ENCODE assay signal across 14 cellular contexts in the genomic region with DNA sequence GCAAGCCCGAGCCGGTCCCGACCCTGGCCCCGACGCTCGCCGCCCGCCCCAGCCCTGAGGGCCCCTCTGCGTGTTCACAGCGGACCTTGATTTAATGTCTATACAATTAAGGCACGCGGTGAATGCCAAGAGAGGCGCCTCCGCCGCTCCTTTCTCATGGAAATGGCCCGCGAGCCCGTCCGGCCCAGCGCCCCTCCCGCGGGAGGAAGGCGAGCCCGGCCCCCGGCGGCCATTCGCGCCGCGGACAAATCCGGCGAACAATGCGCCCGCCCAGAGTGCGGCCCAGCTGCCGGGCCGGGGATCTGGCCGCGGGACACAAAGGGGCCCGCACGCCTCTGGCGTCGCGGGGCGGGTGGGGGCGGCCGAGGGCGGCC. TPM values are rescaled to one million over a fixed set of nuclear protein-coding genes. Genes with fewer than 3 reads are reported as not detected.
DNase-seq lines count a peak whose midpoint lies in the region; TF ChIP-seq lines count a peak whose summit lies in the region.
"Had no signal": no experiment of that assay in that cellular context is flagged by ENCODE, and none has a peak within 500 bp of the region (broad histone marks: within the 10 kb centered on the region; RNA-seq: fewer than 3 reads in every experiment).

No MANE protein-coding gene starts in this region.

- TF ChIP-seq RAD21 in neural cell (conservative IDR thresholded peaks at IDR 0.05) = no peak

- peak overlapping the region in 55 of 59 donors; percentile 22 to 98 (median 83) for H3K27ac ChIP-seq in dorsolateral prefrontal cortex
- peak overlapping the region; percentile 90 for H3K27ac ChIP-seq in neural cell (ENCODE audit: low read length)

- intact Hi-C loops in dorsolateral prefrontal cortex (cut with DNase I) = loop anchor here (2.0 to 5.0 kb wide), 2 partner anchors 76 to 122 kb away; no protein-coding TSS in a partner anchor

- H2AFZ ChIP-seq in neural cell (ENCODE audit: low read depth, low read length) = no peak overlapping the region

- H3K27me3 ChIP-seq in H7 (ENCODE audit: control insufficient read depth, insufficient read depth, low read length) = peaks cover 51% of the 10 kb centered on the region
- H3K27me3 ChIP-seq in dorsolateral prefrontal cortex = peaks cover 0 to 79% (median 55%) of the 10 kb centered on the region in 45 donors
- peaks cover 16% of the 10 kb centered on the region for H3K27me3 ChIP-seq in neural cell (ENCODE audit: insufficient read depth, low read depth, low read length)

- H4K20me1 ChIP-seq in neural cell (ENCODE audit: insufficient read depth) = peaks cover 22% of the 10 kb centered on the region

- H3K79me2 ChIP-seq in neural cell (replicated peaks; ENCODE audit: insufficient read depth, low read length) = peaks cover 22% of the 10 kb centered on the region

- H3K4me2 ChIP-seq in neural cell (ENCODE audit: low read length) = no peak overlapping the region

- TF ChIP-seq EP300 in neural cell (conservative IDR thresholded peaks at IDR 0.05; ENCODE audit: poor library complexity, severe bottlenecking) = no peak

- H3K9ac ChIP-seq in neural cell (ENCODE audit: low read length) = peak overlapping the region; percentile 97

- in situ Hi-C loops in ACHN (cut with HindIII; ENCODE audit: low pct_ligation_motif_present, low pct_unique_long_range_greater_than_20kb, low sequenced_read_pairs) = no loop called here

- no peaks in the 10 kb centered on the region for H3K9me3 ChIP-seq in neural cell (ENCODE audit: low read length)

- DNase-seq in COLO668 (lab: John Stamatoyannopoulos, UW; ENCODE audit: unreplicated experiment) (peak; percentile 12), H7 (peak; percentile 96), dorsolateral prefrontal cortex (peak in 1 of 10 donors; percentile 21), ACHN (no peak), DMS79 treated with DMSO at 0.1 percent for 48 hours (lab: John Stamatoyannopoulos, UW) (no peak), DMS114 treated with DMSO at 0.1 percent for 48 hours (lab: John Stamatoyannopoulos, UW; ENCODE audit: unreplicated experiment) (no peak)
- DNase-seq in activated CD8-positive, alpha-beta memory T cell treated with anti-CD3 and anti-CD28 coated beads, Interleukin-2, amount 50 U/mL, for 48 hours = no peak
- DNase-seq: Calu3, NCI-H226, PC-3 had no signal

- no peaks in the 10 kb centered on the region for H3K9me2 ChIP-seq in neural cell (ENCODE audit: insufficient read depth, low read length)

- H3K4me3 ChIP-seq in H7 (ENCODE audit: insufficient read depth, low read depth, low read length) = peak overlapping the region; percentile 53
- peak overlapping the region; percentile 21 to 72 (median 59) for H3K4me3 ChIP-seq in dorsolateral prefrontal cortex
- H3K4me3 ChIP-seq in neural cell (ENCODE audit: low read length) = peak overlapping the region; percentile 99

- H3F3A ChIP-seq in neural cell (ENCODE audit: insufficient read depth, low read length, poor library complexity, severe bottlenecking) = peaks cover 9% of the 10 kb centered on the region

- TF ChIP-seq CTCF in dorsolateral prefrontal cortex (IDR thresholded peaks at IDR 0.05 in 54 of 56, conservative IDR thresholded peaks at IDR 0.05 in 2 of 56; ENCODE audit: low read depth in 1 of 56, partially characterized antibody in 56 of 56) = no peak
- TF ChIP-seq CTCF in neural cell (IDR thresholded peaks at IDR 0.05; ENCODE audit: poor library complexity, severe bottlenecking) = no peak

- H3K36me3 ChIP-seq in H7 (replicated peaks; ENCODE audit: control insufficient read depth, insufficient read depth, low read length) = no peaks in the 10 kb centered on the region
- H3K36me3 ChIP-seq in neural cell (ENCODE audit: insufficient read depth, low read length) = no peaks in the 10 kb centered on the region

TF ChIP-seq in neural cell, 6 proteins besides CTCF, POLR2A, EP300 and RAD21:
- no peak for TF ChIP-seq EZH2 (IDR thresholded peaks at IDR 0.05; ENCODE audit: borderline replicate concordance, insufficient read depth, low read length, poor library complexity, severe bottlenecking)
- TF ChIP-seq SMC3 (conservative IDR thresholded peaks at IDR 0.05; ENCODE audit: poor library complexity) = no peak
- no peak for TF ChIP-seq MXI1 (conservative IDR thresholded peaks at IDR 0.05; ENCODE audit: poor library complexity, severe bottlenecking)
- TF ChIP-seq POLR2AphosphoS5 (IDR thresholded peaks at IDR 0.05) = no peak
- TF ChIP-seq TAF1 (IDR thresholded peaks at IDR 0.05; ENCODE audit: low read depth) = no peak
- TF ChIP-seq, protein P1, sequence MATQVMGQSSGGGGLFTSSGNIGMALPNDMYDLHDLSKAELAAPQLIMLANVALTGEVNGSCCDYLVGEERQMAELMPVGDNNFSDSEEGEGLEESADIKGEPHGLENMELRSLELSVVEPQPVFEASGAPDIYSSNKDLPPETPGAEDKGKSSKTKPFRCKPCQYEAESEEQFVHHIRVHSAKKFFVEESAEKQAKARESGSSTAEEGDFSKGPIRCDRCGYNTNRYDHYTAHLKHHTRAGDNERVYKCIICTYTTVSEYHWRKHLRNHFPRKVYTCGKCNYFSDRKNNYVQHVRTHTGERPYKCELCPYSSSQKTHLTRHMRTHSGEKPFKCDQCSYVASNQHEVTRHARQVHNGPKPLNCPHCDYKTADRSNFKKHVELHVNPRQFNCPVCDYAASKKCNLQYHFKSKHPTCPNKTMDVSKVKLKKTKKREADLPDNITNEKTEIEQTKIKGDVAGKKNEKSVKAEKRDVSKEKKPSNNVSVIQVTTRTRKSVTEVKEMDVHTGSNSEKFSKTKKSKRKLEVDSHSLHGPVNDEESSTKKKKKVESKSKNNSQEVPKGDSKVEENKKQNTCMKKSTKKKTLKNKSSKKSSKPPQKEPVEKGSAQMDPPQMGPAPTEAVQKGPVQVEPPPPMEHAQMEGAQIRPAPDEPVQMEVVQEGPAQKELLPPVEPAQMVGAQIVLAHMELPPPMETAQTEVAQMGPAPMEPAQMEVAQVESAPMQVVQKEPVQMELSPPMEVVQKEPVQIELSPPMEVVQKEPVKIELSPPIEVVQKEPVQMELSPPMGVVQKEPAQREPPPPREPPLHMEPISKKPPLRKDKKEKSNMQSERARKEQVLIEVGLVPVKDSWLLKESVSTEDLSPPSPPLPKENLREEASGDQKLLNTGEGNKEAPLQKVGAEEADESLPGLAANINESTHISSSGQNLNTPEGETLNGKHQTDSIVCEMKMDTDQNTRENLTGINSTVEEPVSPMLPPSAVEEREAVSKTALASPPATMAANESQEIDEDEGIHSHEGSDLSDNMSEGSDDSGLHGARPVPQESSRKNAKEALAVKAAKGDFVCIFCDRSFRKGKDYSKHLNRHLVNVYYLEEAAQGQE (IDR thresholded peaks at IDR 0.05; ENCODE audit: borderline replicate concordance) = no peak

RNA-seq across cellular contexts. Expression of gene YTHDF1, which starts 37.5 kb away (rescaled TPM):
- 32.6 and 36.0 TPM in 2 replicates for total RNA-seq in H7 (2014; rRNA removed; shearing (Covaris generic))
- total RNA-seq in dorsolateral prefrontal cortex = 10 to 100 TPM; 31.4 to 71.9 (median 38.9) TPM
- polyA plus RNA-seq in neural cell = 36.9 and 38.2 TPM in 2 replicates
- 30.9 and 33.9 TPM in 2 replicates for polyA minus RNA-seq in neural cell

RNA-seq across cellular contexts. Expression of gene BIRC7, which starts 57.3 kb away (rescaled TPM):
- 0.26 TPM in 1 of 2 replicates, not detected in the other for total RNA-seq in H7 (2014; rRNA removed; shearing (Covaris generic))
- total RNA-seq in dorsolateral prefrontal cortex = 1 to 10 TPM in 4 of 120 experiments, under 1 TPM in 27, not detected in 89; 0.22 to 1.3 (median 0.63) TPM
- not detected in 2 replicates for polyA plus RNA-seq in neural cell
- not detected in 2 replicates for polyA minus RNA-seq in neural cell
- total RNA-seq: activated B cell treated with CpG ODN at 0.5 μM for 24 hours; naive thymus-derived CD4-positive, alpha-beta T cell; PC-3; skeletal muscle tissue had no signal
- polyA plus RNA-seq: naive thymus-derived CD4-positive, alpha-beta T cell had no signal

Comparison
In these comparisons a context has a peak if more than half of its experiments do, and no peak if none do; other contexts are left out.
1. DNase-seq: peak in COLO668 (single experiment) and H7 (single experiment); none in activated CD8-positive, alpha-beta memory T cell treated with anti-CD3 and anti-CD28 coated beads, Interleukin-2, amount 50 U/mL, for 48 hours (single experiment), ACHN (single experiment), DMS79 treated with DMSO at 0.1 percent for 48 hours (single experiment) and DMS114 treated with DMSO at 0.1 percent for 48 hours (single experiment).
2. Peak in every context shown above with its lines, with median percentiles within 50 percentile points of each other: H3K4me3 ChIP-seq.